In genomic region chr12:94458882-94459772, GRCh38 we compare ENCODE assay signal across 8 cellular contexts. TPM values are rescaled to one million over a fixed set of nuclear protein-coding genes. Genes with fewer than 3 reads are reported as not detected.
DNase-seq lines count a peak whose midpoint lies in the region; ATAC-seq and TF ChIP-seq lines count a peak whose summit lies in the region.

No MANE protein-coding gene starts in this region.

- peak; percentile 36 for ATAC-seq in HG03039 (IDR thresholded peaks at IDR 0.05; ENCODE audit: unreplicated experiment)
- ATAC-seq in stimulated activated naive B cell treated with anti-CD40 and anti-IgM and Interleukin-4, amounts not matched to agents 10 μg/mL and 1 μg/mL and 100 μg/mL, for 72 hours (replicated peaks): peak; percentile 58 to 61

- POLR2A ChIA-PET in A673 (lab: Charles Lee; ENCODE audit: low non-redundant PET): no interaction called here

- H3K9me3 Mint-ChIP-seq in brain: peaks cover 0 to 3% (median 0%) of the 10 kb centered on the region in 5 experiments
- peaks cover 4 to 10% of the 10 kb centered on the region in 2 donors for H3K9me3 Mint-ChIP-seq in stimulated activated naive B cell treated with anti-CD40 and anti-IgM and Interleukin-4, amounts not matched to agents 10 μg/mL and 1 μg/mL and 100 μg/mL, for 72 hours

- peak; percentile 41 for DNase-seq in A673 (ENCODE audit: low spot score)
- peak; percentile 29 for DNase-seq in GM13977 (ENCODE audit: low spot score)
- peak; percentile 25 for DNase-seq in NCI-H82 treated with DMSO at 0.1 percent for 48 hours (lab: John Stamatoyannopoulos, UW; ENCODE audit: unreplicated experiment)
- DNase-seq in iris pigment epithelial cell (ENCODE audit: low read depth): peak; percentile 44
- no peak for DNase-seq in stimulated activated naive B cell treated with anti-CD40 and anti-IgM and Interleukin-4, amounts not matched to agents 10 μg/mL and 1 μg/mL and 100 μg/mL, for 72 hours
- no peak for DNase-seq in GOT3 (lab: John Stamatoyannopoulos, UW)

- CTCF ChIA-PET in A673 (lab: Charles Lee): no interaction called here

- H3K36me3 Mint-ChIP-seq in brain: peaks cover 25% of the 10 kb centered on the region
- peaks cover 18 to 34% of the 10 kb centered on the region in 2 donors for H3K36me3 Mint-ChIP-seq in stimulated activated naive B cell treated with anti-CD40 and anti-IgM and Interleukin-4, amounts not matched to agents 10 μg/mL and 1 μg/mL and 100 μg/mL, for 72 hours

- no peak for TF ChIP-seq CTCF in A673 (conservative IDR thresholded peaks at IDR 0.05; ENCODE audit: low read depth, low read length)
- no peak for TF ChIP-seq CTCF in GM13977 (IDR thresholded peaks at IDR 0.05; ENCODE audit: extremely low read depth, insufficient read depth, missing control alignments)
- no peak for TF ChIP-seq CTCF in brain (conservative IDR thresholded peaks at IDR 0.05)

- H3K27ac Mint-ChIP-seq in brain: peak overlapping the region; percentile 41 to 97 (median 74)
- peak overlapping the region; percentile 99 for H3K27ac Mint-ChIP-seq in stimulated activated naive B cell treated with anti-CD40 and anti-IgM and Interleukin-4, amounts not matched to agents 10 μg/mL and 1 μg/mL and 100 μg/mL, for 72 hours

- in situ Hi-C loops in GM13977 (cut with MboI; ENCODE audit: low pct_unique_long_range_greater_than_20kb, low sequenced_read_pairs, unreplicated experiment): no loop called here

- peak overlapping the region; percentile 86 for H3K27ac ChIP-seq in A673 (ENCODE audit: low read depth, low read length, poor library complexity, severe bottlenecking)

- H3K4me1 ChIP-seq in A673 (ENCODE audit: insufficient read depth, low read length, poor library complexity, severe bottlenecking): no peaks in the 10 kb centered on the region

- no peaks in the 10 kb centered on the region for H3K9me3 ChIP-seq in A673 (ENCODE audit: low read depth, low read length, poor library complexity, severe bottlenecking)

- H3K27me3 Mint-ChIP-seq in brain: peaks cover 15% of the 10 kb centered on the region
- no peaks in the 10 kb centered on the region for H3K27me3 Mint-ChIP-seq in stimulated activated naive B cell treated with anti-CD40 and anti-IgM and Interleukin-4, amounts not matched to agents 10 μg/mL and 1 μg/mL and 100 μg/mL, for 72 hours

- H3K4me3 ChIP-seq in A673 (ENCODE audit: low read depth, low read length, poor library complexity, severe bottlenecking): peak overlapping the region; percentile 65

- H3K36me3 ChIP-seq in A673 (ENCODE audit: insufficient read depth, low read length, poor library complexity, severe bottlenecking): no peaks in the 10 kb centered on the region

- intact Hi-C loops in A673 (cut with micrococcal nuclease; ENCODE audit: unreplicated experiment): no loop called here

- H3K4me1 Mint-ChIP-seq in brain: peaks cover 41% of the 10 kb centered on the region
- H3K4me1 Mint-ChIP-seq in stimulated activated naive B cell treated with anti-CD40 and anti-IgM and Interleukin-4, amounts not matched to agents 10 μg/mL and 1 μg/mL and 100 μg/mL, for 72 hours: peaks cover 19 to 35% of the 10 kb centered on the region in 2 donors

- peak overlapping the region; percentile 86 to 97 (median 91) for H3K4me3 Mint-ChIP-seq in brain
- H3K4me3 Mint-ChIP-seq in stimulated activated naive B cell treated with anti-CD40 and anti-IgM and Interleukin-4, amounts not matched to agents 10 μg/mL and 1 μg/mL and 100 μg/mL, for 72 hours: peak overlapping the region; percentile 96 to 97

- H3K27me3 ChIP-seq in A673 (replicated peaks; ENCODE audit: insufficient read depth, low read depth, low read length, poor library complexity): no peaks in the 10 kb centered on the region

- BruUV-seq in A673 (replicated peaks; lab: Mats Ljungman, UMichigan): TSS peak; percentile 77

RNA-seq across cellular contexts. Expression of gene CEP83, which starts 0.5 kb away (rescaled TPM):
- 24.6 and 29.2 TPM in 2 replicates for total RNA-seq in A673 (2021)
- polyA plus RNA-seq in brain (ENCODE audit: insufficient read depth, low read depth, low replicate concordance): 1.5 TPM

Comparison
In these comparisons a context has a peak if more than half of its experiments do, and no peak if none do; other contexts are left out.
1. DNase-seq: peak in A673 (single experiment), GM13977 (single experiment), NCI-H82 treated with DMSO at 0.1 percent for 48 hours (single experiment) and iris pigment epithelial cell (single experiment); none in stimulated activated naive B cell treated with anti-CD40 and anti-IgM and Interleukin-4, amounts not matched to agents 10 μg/mL and 1 μg/mL and 100 μg/mL, for 72 hours (single experiment) and GOT3 (single experiment).